In genomic region chr4:147129687-147130086, GRCh38 we compare ENCODE assay signal across 24 cellular contexts.
"Had no signal": no experiment of that assay in that cellular context is flagged by ENCODE, and none has a peak within 500 bp of the region (broad histone marks: within the 10 kb centered on the region; RNA-seq: fewer than 3 reads in every experiment).

No MANE protein-coding gene starts in this region.

- H3K4me1 ChIP-seq: colonic mucosa, esophagus muscularis mucosa, gastrocnemius medialis, prostate gland, right atrium auricular region, upper lobe of left lung had no signal

- H3K27ac Mint-ChIP-seq: memory B cell; natural killer cell; stimulated activated memory B cell treated with anti-CD40 and anti-IgM and Interleukin-4, amounts not matched to agents 10 μg/mL and 1 μg/mL and 100 μg/mL, for 72 hours had no signal

- H3K27me3 ChIP-seq: colonic mucosa, esophagus muscularis mucosa, gastrocnemius medialis, neutrophil, right atrium auricular region, testis, tibial nerve, upper lobe of left lung had no signal

- H3K4me1 Mint-ChIP-seq: memory B cell; natural killer cell; neural crest cell; stimulated activated memory B cell treated with anti-CD40 and anti-IgM and Interleukin-4, amounts not matched to agents 10 μg/mL and 1 μg/mL and 100 μg/mL, for 72 hours had no signal

- ATAC-seq: gastrocnemius medialis; left lobe of liver; natural killer cell; sciatic nerve; stimulated activated memory B cell treated with anti-CD40 and anti-IgM and Interleukin-4, amounts not matched to agents 10 μg/mL and 1 μg/mL and 100 μg/mL, for 72 hours; stimulated activated naive CD8-positive, alpha-beta T cell treated with anti-CD3 and anti-CD28 coated beads, Interleukin-15, Interleukin-2, amounts not matched to agents 100 U/mL and 50 U/mL, for 24 hours had no signal

- H3K9me3 Mint-ChIP-seq: stimulated activated memory B cell treated with anti-CD40 and anti-IgM and Interleukin-4, amounts not matched to agents 10 μg/mL and 1 μg/mL and 100 μg/mL, for 72 hours had no signal

- H3K9me3 ChIP-seq: colonic mucosa, esophagus muscularis mucosa, gastrocnemius medialis, neutrophil, prostate gland, right atrium auricular region, testis, tibial nerve, upper lobe of left lung had no signal

- H3K36me3 Mint-ChIP-seq: memory B cell; natural killer cell; stimulated activated memory B cell treated with anti-CD40 and anti-IgM and Interleukin-4, amounts not matched to agents 10 μg/mL and 1 μg/mL and 100 μg/mL, for 72 hours had no signal

- H3K36me3 ChIP-seq: colonic mucosa, esophagus muscularis mucosa, gastrocnemius medialis, neutrophil, prostate gland, right atrium auricular region, tibial nerve, upper lobe of left lung had no signal

- H3K27ac ChIP-seq: colonic mucosa, esophagus muscularis mucosa, gastrocnemius medialis, neutrophil, prostate gland, right atrium auricular region, tibial nerve, upper lobe of left lung had no signal

- DNase-seq: colonic mucosa; dermis blood vessel endothelial cell; effector memory CD4-positive, alpha-beta T cell; gastrocnemius medialis; head of caudate nucleus; natural killer cell; stimulated activated CD4-positive, alpha-beta T cell treated with anti-CD3 and anti-CD28 coated beads, Interleukin-2, amount 100 ng/mL, for 24 hours; stimulated activated CD4-positive, alpha-beta T cell treated with anti-CD3 and anti-CD28 coated beads, Interleukin-4, amount 100 ng/mL, for 24 hours; stimulated activated naive CD8-positive, alpha-beta T cell treated with anti-CD3 and anti-CD28 coated beads, Interleukin-15, Interleukin-2, amounts not matched to agents 100 U/mL and 50 U/mL, for 24 hours; substantia nigra; testis; upper lobe of left lung had no signal

- H3K4me3 Mint-ChIP-seq: memory B cell; natural killer cell; neural crest cell; stimulated activated memory B cell treated with anti-CD40 and anti-IgM and Interleukin-4, amounts not matched to agents 10 μg/mL and 1 μg/mL and 100 μg/mL, for 72 hours had no signal

- H3K4me3 ChIP-seq: colonic mucosa, esophagus muscularis mucosa, gastrocnemius medialis, lung, prostate gland, right atrium auricular region, smooth muscle cell, testis, tibial nerve, upper lobe of left lung had no signal
